9 cellular contexts compared by ENCODE assay signal in the genomic region with DNA sequence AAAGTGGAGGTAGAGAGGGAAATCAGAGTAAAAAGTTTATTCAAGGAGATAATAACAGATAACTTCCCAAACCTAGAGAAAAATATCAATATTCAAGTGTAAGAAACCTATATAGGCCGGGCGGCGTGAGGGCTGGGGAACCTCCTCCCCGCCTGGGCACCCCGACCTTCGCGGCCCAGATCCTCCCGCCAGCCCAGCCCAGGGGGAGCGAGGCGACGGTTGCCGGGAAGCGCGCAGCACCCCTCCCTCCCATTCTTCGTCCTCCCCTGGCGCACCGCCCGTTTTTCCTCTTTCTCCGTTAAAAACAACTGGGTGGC. TPM values are rescaled to one million over a fixed set of nuclear protein-coding genes. Genes with fewer than 3 reads are reported as not detected.
A peak's percentile ranks its signal among the peaks of the same experiment; 100 is the strongest.
DNase-seq lines count a peak whose midpoint lies in the region; ATAC-seq and TF ChIP-seq lines count a peak whose summit lies in the region.
"Had no signal": no experiment of that assay in that cellular context is flagged by ENCODE, and none has a peak within 500 bp of the region (broad histone marks: within the 10 kb centered on the region; RNA-seq: fewer than 3 reads in every experiment).

No MANE protein-coding gene starts in this region.

- no peaks in the 10 kb centered on the region for H3K9me3 ChIP-seq in mononuclear cell (ENCODE audit: low read depth, low read length)
- no peaks in the 10 kb centered on the region for H3K9me3 ChIP-seq in uterus

- no peak for TF ChIP-seq POLR2A in uterus (IDR thresholded peaks at IDR 0.05)

- peaks cover 86 to 100% of the 10 kb centered on the region in 2 donors for H3K27me3 Mint-ChIP-seq in effector memory CD8-positive, alpha-beta T cell

- peak; percentile 45 for ATAC-seq in Right ventricle myocardium inferior
- ATAC-seq in effector memory CD8-positive, alpha-beta T cell (replicated peaks) = no peak

- H3K4me1 ChIP-seq in mononuclear cell (ENCODE audit: insufficient read depth, low read length) = peaks cover 7% of the 10 kb centered on the region
- peaks cover 0 to 4% of the 10 kb centered on the region in 2 donors for H3K4me1 ChIP-seq in uterus

- H3K4me1 Mint-ChIP-seq in effector memory CD8-positive, alpha-beta T cell (ENCODE audit: low read depth in 2 of 2) = peaks cover 3 to 13% of the 10 kb centered on the region in 2 donors

- TF ChIP-seq CTCF in uterus (IDR thresholded peaks at IDR 0.05) = no peak

- peaks cover 55% of the 10 kb centered on the region for H3K27me3 ChIP-seq in mononuclear cell (ENCODE audit: insufficient read depth, low read length)
- no peaks in the 10 kb centered on the region for H3K27me3 ChIP-seq in uterus

- peak overlapping the region; percentile 68 to 74 for H3K27ac ChIP-seq in uterus

- H3K9me3 Mint-ChIP-seq in effector memory CD8-positive, alpha-beta T cell = no peaks in the 10 kb centered on the region

- DNase-seq in Right ventricle myocardium inferior (ENCODE audit: missing footprints) (no peak), cardiac septum (ENCODE audit: low spot score) (no peak), uterus (peak in 1 of 2 donors; percentile 35), NCI-H2196 treated with DMSO at 0.1 percent for 48 hours (lab: John Stamatoyannopoulos, UW; ENCODE audit: unreplicated experiment) (no peak), GM19240 (ENCODE audit: insufficient read length, low spot score) (no peak)
- no peak for DNase-seq in effector memory CD8-positive, alpha-beta T cell
- no peak for DNase-seq in central memory CD4-positive, alpha-beta T cell
- DNase-seq: DND-41 had no signal

- H3K27ac Mint-ChIP-seq in effector memory CD8-positive, alpha-beta T cell = no peak overlapping the region

- intact Hi-C loops in Right ventricle myocardium inferior (cut with DNase I) (no loop called here), cardiac septum (cut with DNase I) (no loop called here), uterus (cut with DNase I; ENCODE audit: low total_unique reads) (no loop called here)

- no peaks in the 10 kb centered on the region for H3K36me3 ChIP-seq in uterus

- no peaks in the 10 kb centered on the region for H3K36me3 Mint-ChIP-seq in effector memory CD8-positive, alpha-beta T cell (ENCODE audit: insufficient read depth)

- peak overlapping the region; percentile 32 to 64 for H3K4me3 Mint-ChIP-seq in effector memory CD8-positive, alpha-beta T cell

- H3K4me3 ChIP-seq in mononuclear cell (ENCODE audit: low read length) (peak overlapping the region; percentile 33), uterus (peak overlapping the region; percentile 47 to 57)

RNA-seq across cellular contexts. Expression of gene SFTPD, which starts 32.4 kb away (rescaled TPM):
- total RNA-seq in Right ventricle myocardium inferior (0.43 TPM), cardiac septum (0.54 TPM), mononuclear cell (not detected), uterus (under 1 TPM in 2 of 4 donors, not detected in 2; 0.58 to 0.97 TPM)
